ENCODE assay signal across 14 cellular contexts in genomic region chr10:1066734-1067133, GRCh38. TPM values are rescaled to one million over a fixed set of nuclear protein-coding genes. Genes with fewer than 3 reads are reported as not detected.
"Had no signal": no experiment of that assay in that cellular context is flagged by ENCODE, and none has a peak within 500 bp of the region (broad histone marks: within the 10 kb centered on the region; RNA-seq: fewer than 3 reads in every experiment).

No MANE protein-coding gene starts in this region.

RNA-seq across cellular contexts. Expression of gene IDI2, which starts 41.1 kb away (rescaled TPM):
- total RNA-seq: endodermal cell, esophagus mucosa, glomerular endothelial cell, kidney, left lobe of liver, liver, mononuclear cell, neural crest cell, omental fat pad, pancreas, posterior vena cava, pulmonary artery endothelial cell, spleen, urinary bladder had no signal
- polyA plus RNA-seq: liver, urinary bladder had no signal
